ENCODE assay signal across 2 cellular contexts in genomic region chr6:75282706-75283105, GRCh38.
TF ChIP-seq lines count a peak whose summit lies in the region.

No MANE protein-coding gene starts in this region.

TF ChIP-seq in HCT116, 20 proteins besides CTCF, POLR2A, EP300 and RAD21:
- TF ChIP-seq ELF1 (IDR thresholded peaks at IDR 0.05; ENCODE audit: borderline replicate concordance, low read depth): no peak
- no peak for TF ChIP-seq YY1 (IDR thresholded peaks at IDR 0.05; ENCODE audit: extremely low read depth, insufficient replicate concordance, low read depth, low read length)
- TF ChIP-seq SP1 (IDR thresholded peaks at IDR 0.05; ENCODE audit: low read depth): no peak
- TF ChIP-seq CEBPB (IDR thresholded peaks at IDR 0.05; ENCODE audit: low read depth): no peak
- TF ChIP-seq ZNF274 (IDR thresholded peaks at IDR 0.05; ENCODE audit: low read depth, low read length): no peak
- no peak for TF ChIP-seq ATF3 (IDR thresholded peaks at IDR 0.05)
- TF ChIP-seq POLR2AphosphoS5 (IDR thresholded peaks at IDR 0.05; ENCODE audit: low read depth, low read length): no peak
- no peak for TF ChIP-seq SIN3A (IDR thresholded peaks at IDR 0.05; ENCODE audit: low read depth)
- no peak for TF ChIP-seq FOSL1 (IDR thresholded peaks at IDR 0.05; ENCODE audit: low read depth)
- no peak for TF ChIP-seq JUND (IDR thresholded peaks at IDR 0.05)
TF ChIP-seq in HCT116: peak in this region for 0.

TF ChIP-seq in K562, 482 proteins besides CTCF, POLR2A, EP300 and RAD21:
- 0 out of 2 replicates have a peak, but pooled peaks have one; percentile 39 for TF ChIP-seq HMBOX1 (IDR thresholded peaks at IDR 0.05)
- TF ChIP-seq ZFP1 (CRISPR knock-in tag; IDR thresholded peaks at IDR 0.05): no peak
